8 cellular contexts compared by ENCODE assay signal in the genomic region with DNA sequence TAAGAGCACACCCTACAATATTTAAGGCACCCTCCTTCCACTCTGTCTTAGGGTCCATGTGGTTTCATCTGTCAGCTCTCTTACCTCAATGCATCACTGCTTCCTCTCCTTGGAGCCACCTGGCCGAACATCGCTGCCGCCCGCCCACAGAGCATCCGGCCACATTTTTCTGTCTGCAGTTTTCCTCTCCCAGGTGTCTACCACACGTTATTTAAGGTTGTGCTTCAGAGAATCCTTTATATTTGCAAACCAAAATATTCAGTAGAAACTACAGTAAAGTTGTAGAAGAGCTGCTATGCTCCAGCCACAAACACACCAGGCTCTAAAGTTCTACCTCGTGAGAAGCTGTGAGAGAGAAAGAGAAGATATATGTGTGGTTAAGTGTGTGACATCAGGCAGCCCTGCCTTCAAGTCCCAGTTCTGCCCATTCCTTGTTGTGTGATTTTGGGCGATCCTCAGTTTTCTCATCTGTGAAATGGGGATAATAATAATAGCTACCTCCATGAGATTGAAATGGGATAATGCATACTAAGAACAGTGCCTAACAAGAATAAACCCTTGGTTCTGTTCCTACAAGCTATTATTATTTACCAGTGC. TPM values are rescaled to one million over a fixed set of nuclear protein-coding genes. Genes with fewer than 3 reads are reported as not detected.
DNase-seq lines count a peak whose midpoint lies in the region; ATAC-seq and TF ChIP-seq lines count a peak whose summit lies in the region.

No MANE protein-coding gene starts in this region.

- H3K27ac Mint-ChIP-seq in activated CD4-positive, alpha-beta memory T cell treated with anti-CD3 and anti-CD28 coated beads for 36 hours: peak overlapping the region; percentile 85
- H3K27ac Mint-ChIP-seq in naive B cell: peak overlapping the region; percentile 93 to 100 (median 100)
- H3K27ac Mint-ChIP-seq in WTC11: no peak overlapping the region

- ATAC-seq in GM18909 (IDR thresholded peaks at IDR 0.05; ENCODE audit: poor library complexity, unreplicated experiment) (peak; percentile 73), HG03097 (IDR thresholded peaks at IDR 0.05; ENCODE audit: low FRiP score, unreplicated experiment) (peak; percentile 68), naive B cell (ENCODE audit: low read depth in 2 of 2) (peak; percentile 65), WTC11 (no peak)

- peak overlapping the region; percentile 58 for H3K4me3 Mint-ChIP-seq in activated CD4-positive, alpha-beta memory T cell treated with anti-CD3 and anti-CD28 coated beads for 36 hours
- H3K4me3 Mint-ChIP-seq in naive B cell (peak overlapping the region; percentile 63 to 98 (median 84)), WTC11 (no peak overlapping the region)

- intact Hi-C loops in activated CD4-positive, alpha-beta memory T cell treated with anti-CD3 and anti-CD28 coated beads for 36 hours (cut with micrococcal nuclease): loop anchor here (1.0 to 10.0 kb wide), 7 partner anchors 15 to 1279 kb away; partner anchors contain the start of genes COQ10B and PGAP1

- no peaks in the 10 kb centered on the region for H3K9me3 Mint-ChIP-seq in activated CD4-positive, alpha-beta memory T cell treated with anti-CD3 and anti-CD28 coated beads for 36 hours
- H3K9me3 Mint-ChIP-seq in naive B cell (peaks cover 0 to 3% (median 0%) of the 10 kb centered on the region in 7 donors), WTC11 (no peaks in the 10 kb centered on the region)

- peak; percentile 91 for DNase-seq in activated CD4-positive, alpha-beta memory T cell treated with anti-CD3 and anti-CD28 coated beads for 36 hours
- DNase-seq in naive B cell: peak; percentile 97
- DNase-seq in COLO668 (lab: John Stamatoyannopoulos, UW; ENCODE audit: unreplicated experiment): no peak
- DNase-seq in NCI-H510A (lab: John Stamatoyannopoulos, UW): no peak
- no peak for DNase-seq in WTC11 (ENCODE audit: low spot score)
- DNase-seq in mesenteric fat pad (ENCODE audit: low spot score): no peak

- POLR2A ChIA-PET in activated CD4-positive, alpha-beta memory T cell treated with anti-CD3 and anti-CD28 coated beads for 36 hours (lab: Charles Lee): interaction anchor here (1.0 to 4.1 kb wide), 9 partner anchors 10 to 103 kb away, joined by 3 to 35 read pairs (median 5); no protein-coding TSS in a partner anchor
- POLR2A ChIA-PET in WTC11 (lab: Charles Lee): interaction anchor here (1.1 kb wide), 1 partner anchor 9 kb away, joined by 3 read pairs; no protein-coding TSS in a partner anchor

- no peak for TF ChIP-seq CTCF in WTC11 (IDR thresholded peaks at IDR 0.05)

- no peaks in the 10 kb centered on the region for H3K36me3 Mint-ChIP-seq in activated CD4-positive, alpha-beta memory T cell treated with anti-CD3 and anti-CD28 coated beads for 36 hours
- H3K36me3 Mint-ChIP-seq in naive B cell (no peaks in the 10 kb centered on the region), WTC11 (no peaks in the 10 kb centered on the region)

- no peaks in the 10 kb centered on the region for H3K27me3 Mint-ChIP-seq in activated CD4-positive, alpha-beta memory T cell treated with anti-CD3 and anti-CD28 coated beads for 36 hours
- H3K27me3 Mint-ChIP-seq in naive B cell (no peaks in the 10 kb centered on the region), WTC11 (ENCODE audit: low read depth) (peaks cover 16% of the 10 kb centered on the region)

- H3K4me1 Mint-ChIP-seq in activated CD4-positive, alpha-beta memory T cell treated with anti-CD3 and anti-CD28 coated beads for 36 hours (ENCODE audit: low read depth): peaks cover 68% of the 10 kb centered on the region
- H3K4me1 Mint-ChIP-seq in naive B cell (peaks cover 60 to 79% (median 68%) of the 10 kb centered on the region in 3 donors), WTC11 (peaks cover 8% of the 10 kb centered on the region)

- CTCF ChIA-PET in activated CD4-positive, alpha-beta memory T cell treated with anti-CD3 and anti-CD28 coated beads for 36 hours (lab: Charles Lee): interaction anchor here (0.7 to 3.2 kb wide), 10 partner anchors 9 to 99 kb away, joined by 3 to 23 read pairs (median 4); no protein-coding TSS in a partner anchor
- CTCF ChIA-PET in WTC11 (lab: Charles Lee): no interaction called here

TF ChIP-seq in WTC11, 78 proteins besides CTCF, POLR2A, EP300 and RAD21:
- TF ChIP-seq SMAD3 (CRISPR knock-in tag; IDR thresholded peaks at IDR 0.05; ENCODE audit: borderline replicate concordance): no peak
- TF ChIP-seq, protein P1, sequence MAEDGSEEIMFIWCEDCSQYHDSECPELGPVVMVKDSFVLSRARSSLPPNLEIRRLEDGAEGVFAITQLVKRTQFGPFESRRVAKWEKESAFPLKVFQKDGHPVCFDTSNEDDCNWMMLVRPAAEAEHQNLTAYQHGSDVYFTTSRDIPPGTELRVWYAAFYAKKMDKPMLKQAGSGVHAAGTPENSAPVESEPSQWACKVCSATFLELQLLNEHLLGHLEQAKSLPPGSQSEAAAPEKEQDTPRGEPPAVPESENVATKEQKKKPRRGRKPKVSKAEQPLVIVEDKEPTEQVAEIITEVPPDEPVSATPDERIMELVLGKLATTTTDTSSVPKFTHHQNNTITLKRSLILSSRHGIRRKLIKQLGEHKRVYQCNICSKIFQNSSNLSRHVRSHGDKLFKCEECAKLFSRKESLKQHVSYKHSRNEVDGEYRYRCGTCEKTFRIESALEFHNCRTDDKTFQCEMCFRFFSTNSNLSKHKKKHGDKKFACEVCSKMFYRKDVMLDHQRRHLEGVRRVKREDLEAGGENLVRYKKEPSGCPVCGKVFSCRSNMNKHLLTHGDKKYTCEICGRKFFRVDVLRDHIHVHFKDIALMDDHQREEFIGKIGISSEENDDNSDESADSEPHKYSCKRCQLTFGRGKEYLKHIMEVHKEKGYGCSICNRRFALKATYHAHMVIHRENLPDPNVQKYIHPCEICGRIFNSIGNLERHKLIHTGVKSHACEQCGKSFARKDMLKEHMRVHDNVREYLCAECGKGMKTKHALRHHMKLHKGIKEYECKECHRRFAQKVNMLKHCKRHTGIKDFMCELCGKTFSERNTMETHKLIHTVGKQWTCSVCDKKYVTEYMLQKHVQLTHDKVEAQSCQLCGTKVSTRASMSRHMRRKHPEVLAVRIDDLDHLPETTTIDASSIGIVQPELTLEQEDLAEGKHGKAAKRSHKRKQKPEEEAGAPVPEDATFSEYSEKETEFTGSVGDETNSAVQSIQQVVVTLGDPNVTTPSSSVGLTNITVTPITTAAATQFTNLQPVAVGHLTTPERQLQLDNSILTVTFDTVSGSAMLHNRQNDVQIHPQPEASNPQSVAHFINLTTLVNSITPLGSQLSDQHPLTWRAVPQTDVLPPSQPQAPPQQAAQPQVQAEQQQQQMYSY (CRISPR knock-in tag; IDR thresholded peaks at IDR 0.05): no peak
- TF ChIP-seq ZNF138 (CRISPR knock-in tag; conservative IDR thresholded peaks at IDR 0.05): no peak
TF ChIP-seq in WTC11: peak in this region for 0.

RNA-seq across cellular contexts. Expression of gene STK17B, which starts 4.9 kb away (rescaled TPM):
- total RNA-seq in activated CD4-positive, alpha-beta memory T cell treated with anti-CD3 and anti-CD28 coated beads for 36 hours: 100 to 1,000 TPM; 175 to 176 TPM
- 100 to 1,000 TPM in 5 of 6 donors, 10 to 100 TPM in 1; 90.2 to 162 (median 118) TPM for polyA plus RNA-seq in naive B cell (ENCODE audit: low read depth in 6 of 6)
- 11.2 to 11.8 TPM (median 11.7 TPM) in 3 replicates for total RNA-seq in WTC11 (2021)
- 67.7 TPM for total RNA-seq in mesenteric fat pad

Comparison
In these comparisons a context has a peak if more than half of its experiments do, and no peak if none do; other contexts are left out.
1. DNase-seq: peak in activated CD4-positive, alpha-beta memory T cell treated with anti-CD3 and anti-CD28 coated beads for 36 hours (single experiment) and naive B cell (single experiment); none in COLO668 (single experiment), NCI-H510A (single experiment), WTC11 (single experiment) and mesenteric fat pad (single experiment).